In the genomic region with DNA sequence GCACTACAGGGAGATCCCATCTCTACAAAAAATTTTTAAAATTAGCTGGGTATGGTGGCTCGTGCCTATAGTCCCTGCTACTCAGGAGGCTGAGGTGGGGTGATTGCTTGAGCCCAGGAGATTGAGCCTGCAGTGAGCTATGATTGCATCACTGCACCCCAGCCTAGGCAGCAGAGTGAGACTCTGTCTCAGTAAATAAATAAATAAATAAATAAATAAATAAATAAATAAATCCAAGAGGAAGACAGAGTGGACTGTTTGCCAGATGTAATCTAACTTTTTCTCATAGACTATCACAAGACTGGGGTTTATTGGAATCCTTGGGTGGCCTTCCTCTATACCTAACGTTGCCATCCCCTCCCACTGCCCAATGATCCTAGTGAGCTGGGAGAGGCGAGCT, we compare ENCODE assay signal across 1 cellular context.
TF ChIP-seq lines count a peak whose summit lies in the region.

No MANE protein-coding gene starts in this region.

TF ChIP-seq in GM23338, 12 proteins besides CTCF, POLR2A, EP300 and RAD21 (continued from another document):
- TF ChIP-seq ETS1 (IDR thresholded peaks at IDR 0.05): no peak
- TF ChIP-seq EZH2 (IDR thresholded peaks at IDR 0.05; ENCODE audit: low read depth, unreplicated experiment): no peak
- no peak for TF ChIP-seq ZNF462 (CRISPR knock-in tag; IDR thresholded peaks at IDR 0.05)
- no peak for TF ChIP-seq EZH2phosphoT487 (IDR thresholded peaks at IDR 0.05; ENCODE audit: unreplicated experiment)
- no peak for TF ChIP-seq ZNF114 (CRISPR knock-in tag; IDR thresholded peaks at IDR 0.05)
- no peak for TF ChIP-seq POLR2AphosphoS5 (IDR thresholded peaks at IDR 0.05; ENCODE audit: low read depth)
